Comparison of ENCODE assay signal across 9 cellular contexts in genomic region chr1:39995973-39996393, GRCh38. TPM values are rescaled to one million over a fixed set of nuclear protein-coding genes. Genes with fewer than 3 reads are reported as not detected.
DNase-seq lines count a peak whose midpoint lies in the region; ATAC-seq and TF ChIP-seq lines count a peak whose summit lies in the region.
"Had no signal": no experiment of that assay in that cellular context is flagged by ENCODE, and none has a peak within 500 bp of the region (broad histone marks: within the 10 kb centered on the region; RNA-seq: fewer than 3 reads in every experiment).

No MANE protein-coding gene starts in this region.

- peak overlapping the region; percentile 54 for H3K27ac Mint-ChIP-seq in memory B cell

- no peak overlapping the region for H3K4me3 ChIP-seq in esophagus muscularis mucosa
- H3K4me3 ChIP-seq: smooth muscle cell had no signal

- peak; percentile 28 to 32 for DNase-seq in memory B cell (ENCODE audit: low spot score in 2 of 2)
- no peak for DNase-seq in foreskin melanocyte
- no peak for DNase-seq in esophagus muscularis mucosa (ENCODE audit: extremely low spot score)
- no peak for DNase-seq in D341Med (ENCODE audit: low spot score)
- no peak for DNase-seq in DMS79 treated with DMSO at 0.1 percent for 48 hours (lab: John Stamatoyannopoulos, UW)

- peaks cover 18% of the 10 kb centered on the region for H3K4me1 Mint-ChIP-seq in memory B cell

- peak overlapping the region; percentile 54 for H3K4me3 Mint-ChIP-seq in memory B cell

- intact Hi-C loops in esophagus muscularis mucosa (cut with DNase I): no loop called here

- no peak for TF ChIP-seq POLR2A in esophagus muscularis mucosa (IDR thresholded peaks at IDR 0.05; ENCODE audit: low read depth)

- H3K27me3 ChIP-seq in esophagus muscularis mucosa: no peaks in the 10 kb centered on the region

- no peaks in the 10 kb centered on the region for H3K27me3 Mint-ChIP-seq in memory B cell

- ATAC-seq in GM18498 (IDR thresholded peaks at IDR 0.05; ENCODE audit: unreplicated experiment) (peak; percentile 96), GM21367 (IDR thresholded peaks at IDR 0.05; ENCODE audit: unreplicated experiment) (peak; percentile 77), HG03442 (IDR thresholded peaks at IDR 0.05; ENCODE audit: unreplicated experiment) (peak; percentile 71), memory B cell (ENCODE audit: low read depth) (peak; percentile 100)

- WGBS in esophagus muscularis mucosa: 100% methylated on average over 1 of the region's 1 CpG

- H3K4me1 ChIP-seq in esophagus muscularis mucosa: no peaks in the 10 kb centered on the region

- no peaks in the 10 kb centered on the region for H3K9me3 Mint-ChIP-seq in memory B cell

- TF ChIP-seq EP300 in esophagus muscularis mucosa (IDR thresholded peaks at IDR 0.05): no peak

- TF ChIP-seq CTCF in esophagus muscularis mucosa (IDR thresholded peaks at IDR 0.05): no peak

- no peaks in the 10 kb centered on the region for H3K36me3 Mint-ChIP-seq in memory B cell

- H3K27ac ChIP-seq in esophagus muscularis mucosa (replicated peaks in 1 of 4): no peak overlapping the region

- no peaks in the 10 kb centered on the region for H3K9me3 ChIP-seq in esophagus muscularis mucosa

- H3K36me3 ChIP-seq in esophagus muscularis mucosa: no peaks in the 10 kb centered on the region

RNA-seq across cellular contexts. Expression of gene MFSD2A, which starts 41.0 kb away (rescaled TPM):
- total RNA-seq in esophagus muscularis mucosa: 1 to 10 TPM; 1.7 to 5.1 (median 4.1) TPM

RNA-seq across cellular contexts. Expression of gene CAP1, which starts 44.5 kb away (rescaled TPM):
- total RNA-seq in esophagus muscularis mucosa: 100 to 1,000 TPM; 412 to 468 (median 442) TPM

Comparison
In these comparisons a context has a peak if more than half of its experiments do, and no peak if none do; other contexts are left out.
1. DNase-seq: peak in memory B cell (2 of 2); none in foreskin melanocyte (single experiment), esophagus muscularis mucosa (single experiment), D341Med (single experiment) and DMS79 treated with DMSO at 0.1 percent for 48 hours (single experiment).
2. Peak in every context shown above with its lines, with median percentiles within 50 percentile points of each other: ATAC-seq.